8 cellular contexts compared by ENCODE assay signal in the genomic region with DNA sequence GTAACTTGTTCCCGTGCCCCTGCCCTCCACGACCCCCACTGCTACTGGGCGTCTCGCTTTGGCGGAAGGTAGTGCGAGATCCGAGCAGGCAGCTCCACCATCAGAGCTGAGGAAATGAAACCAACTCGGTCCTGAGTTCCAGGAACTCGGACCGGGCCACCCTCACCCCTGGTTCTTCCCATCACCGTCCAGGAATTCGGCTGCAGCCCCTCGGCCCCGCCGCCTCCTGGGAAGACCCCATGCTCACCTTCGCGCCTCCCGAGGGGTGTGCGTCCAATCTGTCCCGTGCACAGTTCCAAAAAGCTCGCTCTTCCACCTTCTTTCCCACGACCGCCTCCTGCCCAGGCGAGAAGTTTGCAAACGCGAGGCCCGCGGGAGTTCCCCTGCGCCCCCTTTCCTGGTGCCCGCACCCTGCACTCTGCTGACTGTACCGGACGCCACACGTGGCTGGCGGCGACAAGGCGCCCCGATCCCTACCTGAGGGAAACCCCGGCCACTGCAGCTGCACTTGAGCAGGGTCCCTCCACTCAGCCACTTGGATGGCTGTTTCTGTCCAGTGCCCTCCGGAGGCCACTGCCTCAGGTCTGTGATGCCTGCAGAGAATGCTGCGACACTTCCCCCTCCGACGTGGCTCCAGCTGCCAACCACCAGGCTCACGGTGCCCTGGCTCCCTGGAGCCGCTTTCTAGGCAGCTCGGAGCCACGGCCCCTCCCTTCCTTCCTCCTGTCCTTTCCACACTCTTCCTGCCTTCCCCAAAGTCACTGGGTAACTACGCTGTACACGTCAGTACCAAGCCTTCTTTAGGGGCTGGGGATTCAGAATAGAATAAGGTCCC. TPM values are rescaled to one million over a fixed set of nuclear protein-coding genes. Genes with fewer than 3 reads are reported as not detected.
DNase-seq lines count a peak whose midpoint lies in the region; ATAC-seq and TF ChIP-seq lines count a peak whose summit lies in the region.

A gene (minus strand): TSS at position 657 of the 835 bp plus-strand sequence. CDS start 5,105 bp downstream, outside the sequence.

- no peak for TF ChIP-seq EP300 in esophagus muscularis mucosa (IDR thresholded peaks at IDR 0.05)

- ATAC-seq in HG02852 (IDR thresholded peaks at IDR 0.05; ENCODE audit: unreplicated experiment) = peak; percentile 38

- peaks cover 8% of the 10 kb centered on the region for H3K9me3 Mint-ChIP-seq in nephron progenitor cell

- H3K4me3 ChIP-seq in esophagus muscularis mucosa = peak within 1 kb of the TSS; percentile 67 to 86 (median 75)

- 1% methylated on average over 27 of the region's 48 CpGs for WGBS in esophagus muscularis mucosa

- intact Hi-C loops in esophagus muscularis mucosa (cut with DNase I) = no loop called here

- H3K36me3 ChIP-seq in esophagus muscularis mucosa = peaks cover 0 to 1% (median under 1%) of the 10 kb centered on the region in 4 donors

- H3K4me3 Mint-ChIP-seq in nephron progenitor cell = peak within 1 kb of the TSS; percentile 78

- peaks cover 39% of the 10 kb centered on the region for H3K27me3 Mint-ChIP-seq in nephron progenitor cell (ENCODE audit: low read depth, poor library complexity)

- H3K4me1 Mint-ChIP-seq in nephron progenitor cell = peaks cover 16% of the 10 kb centered on the region

- TF ChIP-seq CTCF in esophagus muscularis mucosa (IDR thresholded peaks at IDR 0.05) (no peak), nephron progenitor cell (IDR thresholded peaks at IDR 0.05) (no peak)

- DNase-seq in NCI-H1417 (lab: John Stamatoyannopoulos, UW) = peak; percentile 1 to 55 (median 32)
- DNase-seq in NCI-H1417 treated with DMSO at 0.1 percent for 48 hours (lab: John Stamatoyannopoulos, UW) = no peak
- peak; percentile 87 for DNase-seq in NOMO-1 treated with dmso at 0.1 percent for 144 hours (lab: John Stamatoyannopoulos, UW; ENCODE audit: unreplicated experiment)
- peak; percentile 52 for DNase-seq in activated T-cell treated with anti-CD3 and anti-CD28 coated beads for 24 hours (ENCODE audit: low read depth)
- DNase-seq in esophagus muscularis mucosa (ENCODE audit: extremely low spot score) = no peak
- DNase-seq in nephron progenitor cell = no peak
- peak in 13 of 49 donors; percentile 17 to 36 (median 29) for DNase-seq in substantia nigra (lab: John Stamatoyannopoulos, UW)

- H3K4me1 ChIP-seq in esophagus muscularis mucosa = peaks cover 6 to 38% (median 33%) of the 10 kb centered on the region in 4 donors

- no peaks in the 10 kb centered on the region for H3K9me3 ChIP-seq in esophagus muscularis mucosa

- H3K27ac Mint-ChIP-seq in nephron progenitor cell = no peak within 1 kb of the TSS

- no peaks in the 10 kb centered on the region for H3K27me3 ChIP-seq in esophagus muscularis mucosa

- TF ChIP-seq POLR2A in esophagus muscularis mucosa (IDR thresholded peaks at IDR 0.05; ENCODE audit: low read depth) = no peak

- H3K36me3 Mint-ChIP-seq in nephron progenitor cell (ENCODE audit: low read depth) = no peaks in the 10 kb centered on the region

- H3K27ac ChIP-seq in esophagus muscularis mucosa (replicated peaks in 1 of 4) (peak within 1 kb of the TSS; percentile 74 to 82 (median 78)), substantia nigra (ENCODE audit: low read depth, low read length, poor library complexity, severe bottlenecking) (peak within 1 kb of the TSS; percentile 71)

RNA-seq across cellular contexts. Expression of the gene that starts here (rescaled TPM):
- 10 to 100 TPM in 1 of 4 donors, 1 to 10 TPM in 3; 5.8 to 19.9 (median 7.3) TPM for total RNA-seq in esophagus muscularis mucosa

Comparison
In these comparisons a context has a peak if more than half of its experiments do, and no peak if none do; other contexts are left out.
1. DNase-seq: peak in NCI-H1417 (3 of 3), NOMO-1 treated with dmso at 0.1 percent for 144 hours (single experiment) and activated T-cell treated with anti-CD3 and anti-CD28 coated beads for 24 hours (single experiment); none in NCI-H1417 treated with DMSO at 0.1 percent for 48 hours (single experiment), esophagus muscularis mucosa (single experiment) and nephron progenitor cell (single experiment).